Comparison of ENCODE assay signal across 2 cellular contexts in genomic region chr11:4178813-4179662, GRCh38.
A peak's percentile ranks its signal among the peaks of the same experiment; 100 is the strongest.
TF ChIP-seq lines count a peak whose summit lies in the region.

No MANE protein-coding gene starts in this region.

TF ChIP-seq in liver, 16 proteins besides CTCF, POLR2A, EP300 and RAD21 (continued from another document):
- no peak for TF ChIP-seq REST (IDR thresholded peaks at IDR 0.05)
- TF ChIP-seq ZBTB33 (IDR thresholded peaks at IDR 0.05): no peak
- no peak for TF ChIP-seq TAF1 (conservative IDR thresholded peaks at IDR 0.05)
- TF ChIP-seq EGR1 (IDR thresholded peaks at IDR 0.05; ENCODE audit: low read depth in 2 of 2): no peak
- TF ChIP-seq GABPA (IDR thresholded peaks at IDR 0.05 in 1 of 2, conservative IDR thresholded peaks at IDR 0.05 in 1 of 2): no peak
- no peak for TF ChIP-seq MAX (IDR thresholded peaks at IDR 0.05)
- peak; percentile 17 for TF ChIP-seq ATF3 (IDR thresholded peaks at IDR 0.05)
TF ChIP-seq in liver: peak in this region for 5.

TF ChIP-seq in HepG2, 621 proteins besides CTCF, POLR2A, EP300 and RAD21 (continued from another document):
- TF ChIP-seq KIAA2018 (CRISPR knock-in tag; IDR thresholded peaks at IDR 0.05; ENCODE audit: borderline replicate concordance) (no peak), HNF1B (CRISPR knock-in tag; IDR thresholded peaks at IDR 0.05) (no peak), ZNF318 (CRISPR knock-in tag; IDR thresholded peaks at IDR 0.05) (no peak), MEIS2 (CRISPR knock-in tag; IDR thresholded peaks at IDR 0.05) (no peak), ZFX (CRISPR knock-in tag; IDR thresholded peaks at IDR 0.05; ENCODE audit: low read depth) (no peak)
